In genomic region chr7:138125598-138126111, GRCh38 we compare ENCODE assay signal across 8 cellular contexts. TPM values are rescaled to one million over a fixed set of nuclear protein-coding genes. Genes with fewer than 3 reads are reported as not detected.
DNase-seq lines count a peak whose midpoint lies in the region; ATAC-seq, FAIRE-seq and TF ChIP-seq lines count a peak whose summit lies in the region.

No MANE protein-coding gene starts in this region.

- peaks cover 22% of the 10 kb centered on the region for H3K4me1 Mint-ChIP-seq in chondrocyte (ENCODE audit: low read depth)

- H3K27ac Mint-ChIP-seq in chondrocyte (ENCODE audit: unreplicated experiment) = peak overlapping the region; percentile 74

- H3K27ac ChIP-seq in substantia nigra (ENCODE audit: low read depth, low read length, poor library complexity, severe bottlenecking) = no peak overlapping the region

- peaks cover 8% of the 10 kb centered on the region for H3K9me3 Mint-ChIP-seq in chondrocyte (ENCODE audit: low read depth)

- no peak overlapping the region for H3K4me3 Mint-ChIP-seq in chondrocyte (ENCODE audit: unreplicated experiment)

- DNase-seq in A172 (ENCODE audit: low spot score) (peak; percentile 72), GM19239 (ENCODE audit: insufficient read length, low spot score) (peak; percentile 15), chondrocyte (ENCODE audit: low spot score) (no peak), NCI-H82 (lab: John Stamatoyannopoulos, UW) (no peak), cerebellar cortex (ENCODE audit: low spot score) (no peak), substantia nigra (lab: John Stamatoyannopoulos, UW) (no peak)
- no peak for DNase-seq in effector CD8-positive, alpha-beta T cell (lab: John Stamatoyannopoulos, UW)

- H3K36me3 Mint-ChIP-seq in chondrocyte (ENCODE audit: low read depth) = no peaks in the 10 kb centered on the region

- no peak for TF ChIP-seq CTCF in chondrocyte (IDR thresholded peaks at IDR 0.05)

- no peak for FAIRE-seq in GM19239 (lab: Jason Lieb, UNC)

- ATAC-seq in HG03432 (IDR thresholded peaks at IDR 0.05; ENCODE audit: unreplicated experiment) = peak; percentile 91

- H3K27me3 Mint-ChIP-seq in chondrocyte (ENCODE audit: low read depth) = no peaks in the 10 kb centered on the region

RNA-seq across cellular contexts. Expression of gene AKR1D1, which starts 49.4 kb away (rescaled TPM):
- not detected in 2 replicates for total RNA-seq in A172 (2014; rRNA removed; shearing (Covaris generic))
- not detected in 3 replicates for total RNA-seq in chondrocyte

Comparison
In these comparisons a context has a peak if more than half of its experiments do, and no peak if none do; other contexts are left out.
1. DNase-seq: peak in A172 (single experiment) and GM19239 (single experiment); none in chondrocyte (single experiment), NCI-H82 (single experiment), cerebellar cortex (single experiment), substantia nigra (0 of 49) and effector CD8-positive, alpha-beta T cell (single experiment).